Comparison of ENCODE assay signal across 9 cellular contexts in the genomic region with DNA sequence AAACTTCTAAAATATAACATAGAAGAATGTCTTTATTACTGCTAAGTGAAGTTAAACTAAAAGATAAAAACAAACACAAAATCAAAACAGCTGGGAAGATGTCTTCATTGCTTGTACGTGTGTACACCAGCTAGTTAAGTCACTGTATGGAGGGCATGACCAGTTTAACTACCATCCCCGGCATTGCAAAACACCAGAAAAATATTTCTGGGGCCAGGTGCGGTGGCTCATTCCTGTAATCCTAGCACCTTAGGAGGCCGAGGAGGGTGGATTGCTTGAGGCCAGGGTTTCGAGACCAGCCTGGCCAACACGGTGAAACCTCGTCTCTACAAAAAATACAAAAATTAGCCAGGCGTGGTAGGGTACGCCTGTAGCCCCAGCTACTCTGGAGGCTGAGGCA. TPM values are rescaled to one million over a fixed set of nuclear protein-coding genes. Genes with fewer than 3 reads are reported as not detected.
"Had no signal": no experiment of that assay in that cellular context is flagged by ENCODE, and none has a peak within 500 bp of the region (broad histone marks: within the 10 kb centered on the region; RNA-seq: fewer than 3 reads in every experiment).

No MANE protein-coding gene starts in this region.

- FAIRE-seq: G401.6, GM12878, GM12891, GM12892, GM18507, GM19239 had no signal

- H3K4me3 ChIP-seq: GM12878 had no signal

- DNase-seq: GDM1, GF-D8 had no signal

- ATAC-seq: GM12878 had no signal

RNA-seq across cellular contexts. Expression of a gene that starts 19.2 kb away (rescaled TPM):
- total RNA-seq: G401, GM12878 had no signal
- polyA plus RNA-seq: GM12878 had no signal
